ENCODE assay signal across 9 cellular contexts in the genomic region with DNA sequence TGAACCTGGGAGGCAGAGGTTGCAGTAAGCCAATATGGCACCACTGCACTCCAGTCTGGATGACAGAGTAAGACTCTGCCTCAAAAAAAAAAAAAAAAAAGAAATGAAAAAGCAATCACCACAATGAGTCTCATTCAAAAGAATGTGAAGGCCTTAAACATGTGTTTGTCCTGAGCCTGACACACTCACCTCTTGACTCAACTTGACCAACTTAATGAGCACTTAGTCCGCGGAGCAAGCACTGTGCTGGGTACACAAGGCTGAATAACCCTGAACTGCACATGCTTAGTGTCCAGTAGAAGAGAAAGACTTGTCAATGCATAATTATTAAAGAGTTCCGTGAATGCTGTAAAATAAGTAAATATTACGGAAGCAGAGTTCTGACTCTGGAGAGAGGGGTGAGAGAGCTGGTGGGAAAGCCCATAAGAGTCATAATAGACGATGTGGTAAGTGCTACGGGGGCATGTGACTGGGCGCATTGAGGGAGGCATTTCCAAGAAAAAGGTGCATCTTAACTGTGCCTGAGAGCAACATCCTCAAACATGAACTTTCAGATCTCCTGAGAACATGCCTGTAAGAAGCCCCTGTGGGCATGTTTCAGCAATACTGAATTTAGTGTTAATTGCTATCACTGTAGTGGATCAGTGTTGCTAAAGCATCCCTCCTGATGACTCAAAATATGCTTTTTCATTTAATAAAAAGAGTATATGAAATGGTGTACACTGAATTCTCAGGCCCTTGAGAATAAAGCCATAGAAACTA. TPM values are rescaled to one million over a fixed set of nuclear protein-coding genes. Genes with fewer than 3 reads are reported as not detected.
DNase-seq lines count a peak whose midpoint lies in the region; ATAC-seq and TF ChIP-seq lines count a peak whose summit lies in the region.
"Had no signal": no experiment of that assay in that cellular context is flagged by ENCODE, and none has a peak within 500 bp of the region (broad histone marks: within the 10 kb centered on the region; RNA-seq: fewer than 3 reads in every experiment).

No MANE protein-coding gene starts in this region.

- no peak overlapping the region for H2BK5ac ChIP-seq in mesendoderm (ENCODE audit: low read length)

- no peak overlapping the region for H3K56ac ChIP-seq in mesendoderm (ENCODE audit: low read length)

- DNase-seq in activated effector memory CD4-positive, alpha-beta T cell treated with anti-CD3 and anti-CD28 coated beads, Interleukin-2, amount 50 U/mL, for 16 hours = peak; percentile 72
- DNase-seq in activated effector memory CD4-positive, alpha-beta T cell treated with Interleukin-2 at 50 U/mL for 16 hours = no peak
- DNase-seq in stimulated activated CD8-positive, alpha-beta memory T cell treated with anti-CD3 and anti-CD28 coated beads, Interleukin-4, amount 100 ng/mL, for 24 hours (ENCODE audit: low read depth) = peak; percentile 21
- DNase-seq in NOMO-1 treated with DMSO at 0.1 percent for 48 hours (lab: John Stamatoyannopoulos, UW; ENCODE audit: unreplicated experiment) (no peak), mesendoderm (no peak), esophagus squamous epithelium (lab: John Stamatoyannopoulos, UW) (no peak)

- no peak overlapping the region for H3K23ac ChIP-seq in mesendoderm (ENCODE audit: low read length)

- no peak overlapping the region for H3K18ac ChIP-seq in mesendoderm (ENCODE audit: low read length)

- no peaks in the 10 kb centered on the region for H3K79me2 ChIP-seq in mesendoderm (ENCODE audit: control insufficient read depth, insufficient read depth, low read length)

- H3K4me1 ChIP-seq in mesendoderm (ENCODE audit: control insufficient read depth, low read depth, low read length) = no peaks in the 10 kb centered on the region
- H3K4me1 ChIP-seq in esophagus squamous epithelium = no peaks in the 10 kb centered on the region
- H3K4me1 ChIP-seq: neural progenitor cell had no signal

- H2BK15ac ChIP-seq in mesendoderm (replicated peaks; ENCODE audit: low read depth) = no peak overlapping the region

- intact Hi-C loops in esophagus squamous epithelium (cut with DNase I) = no loop called here

- H4K5ac ChIP-seq in mesendoderm (ENCODE audit: low read length) = no peak overlapping the region

- H3K9ac ChIP-seq in mesendoderm (ENCODE audit: low read length) = no peak overlapping the region
- H3K9ac ChIP-seq: neural progenitor cell had no signal

- H3K4ac ChIP-seq in mesendoderm (ENCODE audit: low read depth, low read length) = no peak overlapping the region

- no peak overlapping the region for H3K4me3 ChIP-seq in mesendoderm (ENCODE audit: low read length)
- no peak overlapping the region for H3K4me3 ChIP-seq in esophagus squamous epithelium
- H3K4me3 ChIP-seq: neural progenitor cell had no signal

- H3K27ac ChIP-seq in mesendoderm (ENCODE audit: low read depth, low read length) (no peak overlapping the region), esophagus squamous epithelium (no peak overlapping the region)
- H3K27ac ChIP-seq: neural progenitor cell had no signal

- WGBS in mesendoderm (ENCODE audit: extremely low coverage, insufficient coverage, low lambda C conversion rate) = no CpG with 5 or more reads among the region's 7 CpGs
- 71 to 88% methylated on average over 7 of the region's 7 CpGs for WGBS in esophagus squamous epithelium, 2 donors

- H2AK5ac ChIP-seq in mesendoderm (ENCODE audit: low read length) = no peak overlapping the region

- no peak for TF ChIP-seq CTCF in esophagus squamous epithelium (IDR thresholded peaks at IDR 0.05)

- no peak overlapping the region for H2BK120ac ChIP-seq in mesendoderm (ENCODE audit: low read depth, low read length)

- no peak overlapping the region for H3K4me2 ChIP-seq in mesendoderm (ENCODE audit: low read length)
- H3K4me2 ChIP-seq: neural progenitor cell had no signal

- H3K79me1 ChIP-seq in mesendoderm (ENCODE audit: low read length) = no peaks in the 10 kb centered on the region

- ATAC-seq in HG02588 (IDR thresholded peaks at IDR 0.05; ENCODE audit: unreplicated experiment) (peak; percentile 46), HG03558 (IDR thresholded peaks at IDR 0.05; ENCODE audit: extremely low read depth, unreplicated experiment) (peak; percentile 34)

- H3K9me3 ChIP-seq in esophagus squamous epithelium = no peaks in the 10 kb centered on the region

- H4K8ac ChIP-seq in mesendoderm (ENCODE audit: low read depth, low read length) = no peak overlapping the region

- H3K36me3 ChIP-seq in mesendoderm (ENCODE audit: control insufficient read depth, insufficient read depth, low read length) = no peaks in the 10 kb centered on the region
- H3K36me3 ChIP-seq in esophagus squamous epithelium = no peaks in the 10 kb centered on the region
- H3K36me3 ChIP-seq: neural progenitor cell had no signal

- no peak for TF ChIP-seq POLR2A in esophagus squamous epithelium (IDR thresholded peaks at IDR 0.05)

- H3K27me3 ChIP-seq in mesendoderm (ENCODE audit: insufficient read depth, low read length, poor library complexity) (no peaks in the 10 kb centered on the region), esophagus squamous epithelium (no peaks in the 10 kb centered on the region)
- H3K27me3 ChIP-seq: neural progenitor cell had no signal

RNA-seq across cellular contexts. Expression of gene MCOLN2, which starts 27.2 kb away (rescaled TPM):
- 0.32 TPM for polyA plus RNA-seq in mesendoderm (2013, experiment 1 of 2)
- polyA plus RNA-seq in mesendoderm (2013, experiment 2 of 2) = 0.45 TPM
- total RNA-seq in esophagus squamous epithelium = 1 to 10 TPM in 2 of 4 donors, under 1 TPM in 2; 0.38 to 4.4 (median 2.4) TPM

Comparison
In these comparisons a context has a peak if more than half of its experiments do, and no peak if none do; other contexts are left out.
1. DNase-seq: peak in activated effector memory CD4-positive, alpha-beta T cell treated with anti-CD3 and anti-CD28 coated beads, Interleukin-2, amount 50 U/mL, for 16 hours (single experiment) and stimulated activated CD8-positive, alpha-beta memory T cell treated with anti-CD3 and anti-CD28 coated beads, Interleukin-4, amount 100 ng/mL, for 24 hours (single experiment); none in activated effector memory CD4-positive, alpha-beta T cell treated with Interleukin-2 at 50 U/mL for 16 hours (single experiment), NOMO-1 treated with DMSO at 0.1 percent for 48 hours (single experiment), mesendoderm (single experiment) and esophagus squamous epithelium (single experiment).